Comparison of ENCODE assay signal across 1 cellular context in the genomic region with DNA sequence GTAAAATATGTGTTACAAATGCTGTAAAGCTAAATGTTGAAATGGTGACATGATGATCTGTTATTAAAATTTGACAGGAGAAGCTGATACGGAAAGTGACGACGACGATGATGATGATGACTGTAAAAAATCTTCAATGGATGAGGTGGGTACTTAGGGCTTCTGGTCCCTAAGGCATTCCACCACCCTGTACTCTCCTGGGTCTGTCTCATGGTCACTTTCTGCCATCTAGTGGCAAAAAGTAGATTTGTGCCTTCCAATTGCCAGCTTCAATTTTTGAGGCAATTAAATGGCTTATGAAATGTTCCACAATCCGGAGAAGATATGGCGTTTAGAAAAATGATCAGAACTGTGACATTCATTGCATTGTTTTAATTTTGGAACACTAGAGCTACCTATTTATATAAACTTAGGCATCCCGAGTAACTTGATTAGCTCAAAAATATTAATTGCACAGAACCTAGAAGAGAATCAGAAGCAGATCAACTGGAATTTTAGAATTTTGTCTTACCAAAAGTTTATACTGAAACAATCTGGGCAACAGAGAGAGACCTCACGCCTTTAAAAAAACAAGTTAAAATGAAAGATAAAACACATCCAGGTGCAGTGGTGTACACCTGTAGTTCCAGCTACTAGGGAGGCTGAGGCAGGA.
TF ChIP-seq lines count a peak whose summit lies in the region.

No MANE protein-coding gene starts in this region.

TF ChIP-seq in SK-N-SH, 30 proteins besides CTCF, POLR2A, EP300 and RAD21 (continued from another document):
- TF ChIP-seq EZH2phosphoT487 (IDR thresholded peaks at IDR 0.05; ENCODE audit: borderline replicate concordance, low read depth) = no peak
- TF ChIP-seq, protein P1, sequence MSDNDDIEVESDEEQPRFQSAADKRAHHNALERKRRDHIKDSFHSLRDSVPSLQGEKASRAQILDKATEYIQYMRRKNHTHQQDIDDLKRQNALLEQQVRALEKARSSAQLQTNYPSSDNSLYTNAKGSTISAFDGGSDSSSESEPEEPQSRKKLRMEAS (IDR thresholded peaks at IDR 0.05; ENCODE audit: low read depth) = no peak
